19 cellular contexts compared by ENCODE assay signal in the genomic region with DNA sequence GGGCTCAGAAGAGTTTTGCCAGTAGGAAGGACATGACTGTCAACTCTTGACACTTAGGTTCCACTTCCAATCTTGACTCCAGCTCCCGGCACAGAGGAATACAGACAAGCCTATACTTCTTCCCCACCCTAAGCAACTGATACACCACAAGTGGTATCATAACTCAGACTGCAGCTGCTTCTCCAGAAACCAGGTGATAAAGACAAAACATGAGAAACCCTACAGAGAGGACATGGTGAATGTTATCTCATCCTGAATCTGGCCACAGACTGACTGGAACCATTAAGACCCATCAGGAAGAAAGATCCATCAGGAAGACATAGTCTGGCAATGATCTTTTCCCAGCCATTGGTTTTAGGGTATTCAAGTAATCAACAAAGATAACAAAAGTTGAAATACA.
"Had no signal": no experiment of that assay in that cellular context is flagged by ENCODE, and none has a peak within 500 bp of the region (broad histone marks: within the 10 kb centered on the region; RNA-seq: fewer than 3 reads in every experiment).

No MANE protein-coding gene starts in this region.

- H3K27ac Mint-ChIP-seq: activated CD4-positive, alpha-beta T cell treated with anti-CD3 and anti-CD28 coated beads, Interleukin-2, amount 10 ng/mL, durations not matched to agents 7 days and 5 days; activated CD8-positive, alpha-beta T cell treated with anti-CD3 and anti-CD28 coated beads, Interleukin-2, amount 10 ng/mL, durations not matched to agents 7 days and 5 days; activated naive CD4-positive, alpha-beta T cell treated with anti-CD3 and anti-CD28 coated beads, Interleukin-2, amount 50 U/mL, for 72 hours; effector memory CD8-positive, alpha-beta T cell; stimulated activated naive CD8-positive, alpha-beta T cell treated with anti-CD3 and anti-CD28 coated beads, Interleukin-15, amount 100 ng/mL, for 72 hours had no signal

- H3K27ac ChIP-seq: adrenal gland, epithelial cell of prostate, pancreas, right lobe of liver, upper lobe of left lung had no signal

- H3K4me2 ChIP-seq: smooth muscle cell had no signal

- H3K4me3 Mint-ChIP-seq: activated CD4-positive, alpha-beta T cell treated with anti-CD3 and anti-CD28 coated beads, Interleukin-2, amount 10 ng/mL, durations not matched to agents 7 days and 5 days; activated CD8-positive, alpha-beta T cell treated with anti-CD3 and anti-CD28 coated beads, Interleukin-2, amount 10 ng/mL, durations not matched to agents 7 days and 5 days; effector memory CD8-positive, alpha-beta T cell; naive thymus-derived CD8-positive, alpha-beta T cell; stimulated activated naive CD8-positive, alpha-beta T cell treated with anti-CD3 and anti-CD28 coated beads, Interleukin-15, amount 100 ng/mL, for 72 hours had no signal

- H3K27me3 Mint-ChIP-seq: activated CD4-positive, alpha-beta T cell treated with anti-CD3 and anti-CD28 coated beads, Interleukin-2, amount 10 ng/mL, durations not matched to agents 7 days and 5 days; effector memory CD8-positive, alpha-beta T cell; naive thymus-derived CD8-positive, alpha-beta T cell; stimulated activated naive CD8-positive, alpha-beta T cell treated with anti-CD3 and anti-CD28 coated beads, Interleukin-15, amount 100 ng/mL, for 72 hours had no signal

- H3K4me1 ChIP-seq: adrenal gland, pancreas, right lobe of liver, upper lobe of left lung had no signal

- H3K27me3 ChIP-seq: adrenal gland, pancreas, right lobe of liver, upper lobe of left lung had no signal

- H3K4me3 ChIP-seq: adrenal gland, pancreas, right lobe of liver, smooth muscle cell, upper lobe of left lung had no signal

- DNase-seq: activated CD4-positive, alpha-beta T cell treated with anti-CD3 and anti-CD28 coated beads, Interleukin-2, amount 10 ng/mL, durations not matched to agents 7 days and 5 days; activated CD8-positive, alpha-beta memory T cell treated with anti-CD3 and anti-CD28 coated beads, Interleukin-2, amount 50 U/mL, for 48 hours; activated CD8-positive, alpha-beta T cell treated with anti-CD3 and anti-CD28 coated beads, Interleukin-2, amount 10 ng/mL, durations not matched to agents 7 days and 5 days; activated gamma-delta T cell treated with Interleukin-2 at 50 U/mL for 16 hours; adrenal gland; effector memory CD8-positive, alpha-beta T cell; foreskin fibroblast; left cardiac atrium; mesenchymal stem cell; naive thymus-derived CD8-positive, alpha-beta T cell; pancreas; right lobe of liver; stimulated activated CD4-positive, alpha-beta T cell treated with anti-CD3 and anti-CD28 coated beads, Interleukin-4, amount 100 ng/mL, for 1 hour; stimulated activated naive CD8-positive, alpha-beta T cell treated with anti-CD3 and anti-CD28 coated beads, Interleukin-15, amount 100 ng/mL, for 72 hours; upper lobe of left lung had no signal

- H3K9me3 ChIP-seq: adrenal gland, pancreas, right lobe of liver, upper lobe of left lung had no signal

- ATAC-seq: activated CD4-positive, CD25-positive, alpha-beta regulatory T cell treated with anti-CD3 and anti-CD28 coated beads, Interleukin-2, amount 50 U/mL, for 24 hours; activated CD8-positive, alpha-beta T cell treated with anti-CD3 and anti-CD28 coated beads, Interleukin-2, amount 10 ng/mL, durations not matched to agents 7 days and 5 days; activated naive CD4-positive, alpha-beta T cell treated with anti-CD3 and anti-CD28 coated beads, Interleukin-2, amount 50 U/mL, for 72 hours; effector memory CD8-positive, alpha-beta T cell; left cardiac atrium; naive thymus-derived CD8-positive, alpha-beta T cell; pancreas; right lobe of liver; stimulated activated naive CD8-positive, alpha-beta T cell treated with anti-CD3 and anti-CD28 coated beads, Interleukin-15, amount 100 ng/mL, for 72 hours had no signal

- H3K9me3 Mint-ChIP-seq: activated CD4-positive, alpha-beta T cell treated with anti-CD3 and anti-CD28 coated beads, Interleukin-2, amount 10 ng/mL, durations not matched to agents 7 days and 5 days; activated naive CD4-positive, alpha-beta T cell treated with anti-CD3 and anti-CD28 coated beads, Interleukin-2, amount 50 U/mL, for 72 hours; effector memory CD8-positive, alpha-beta T cell; naive thymus-derived CD8-positive, alpha-beta T cell; stimulated activated naive CD8-positive, alpha-beta T cell treated with anti-CD3 and anti-CD28 coated beads, Interleukin-15, amount 100 ng/mL, for 72 hours had no signal
